8 cellular contexts compared by ENCODE assay signal in the genomic region with DNA sequence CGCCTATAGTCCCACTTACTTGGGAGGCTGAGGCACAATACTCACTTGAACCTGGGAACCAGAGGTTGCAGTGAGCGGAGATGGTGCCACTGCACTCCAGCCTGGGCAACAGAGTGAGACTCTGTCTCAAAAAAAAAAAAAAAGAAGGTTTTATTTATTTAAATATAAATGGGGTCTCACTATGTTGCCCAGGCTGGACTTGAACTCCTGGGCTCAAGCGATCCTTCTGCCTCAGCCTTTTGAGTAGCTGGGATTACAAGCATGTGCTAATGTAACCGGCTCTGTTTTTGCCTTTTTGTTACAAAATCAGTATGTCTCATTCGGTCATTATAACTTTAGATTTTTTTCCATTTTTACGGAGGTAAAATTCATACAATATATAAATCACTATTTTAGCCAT.
"Had no signal": no experiment of that assay in that cellular context is flagged by ENCODE, and none has a peak within 500 bp of the region (broad histone marks: within the 10 kb centered on the region; RNA-seq: fewer than 3 reads in every experiment).

No MANE protein-coding gene starts in this region.

- FAIRE-seq: G401.6, GM12878, GM12891, GM12892, GM18507, GM19239 had no signal

- H3K4me3 ChIP-seq: GM12878 had no signal

- ATAC-seq: GM12878 had no signal

- DNase-seq: GDM1, GF-D8 had no signal
